In genomic region chr11:115939726-115940421, GRCh38 we compare ENCODE assay signal across 13 cellular contexts.
DNase-seq lines count a peak whose midpoint lies in the region; ATAC-seq and TF ChIP-seq lines count a peak whose summit lies in the region.
"Had no signal": no experiment of that assay in that cellular context is flagged by ENCODE, and none has a peak within 500 bp of the region (broad histone marks: within the 10 kb centered on the region; RNA-seq: fewer than 3 reads in every experiment).

No MANE protein-coding gene starts in this region.

- WGBS in aorta, 2 donors = 65 to 69% methylated on average over 7 of the region's 7 CpGs

- no peak for TF ChIP-seq CTCF in breast epithelium (IDR thresholded peaks at IDR 0.05)

- no peaks in the 10 kb centered on the region for H3K27me3 ChIP-seq in breast epithelium
- H3K27me3 ChIP-seq in aorta (ENCODE audit: control insufficient read depth in 1 of 2, insufficient read depth in 2 of 2, low read length in 1 of 2) = no peaks in the 10 kb centered on the region
- H3K27me3 ChIP-seq: SJSA1 had no signal

- H3K36me3 ChIP-seq in breast epithelium (no peaks in the 10 kb centered on the region), aorta (ENCODE audit: control insufficient read depth in 1 of 2, insufficient read depth in 2 of 2, low read length in 1 of 2) (no peaks in the 10 kb centered on the region)
- H3K36me3 ChIP-seq: SJSA1 had no signal

- H3K9me3 ChIP-seq in breast epithelium (no peaks in the 10 kb centered on the region), aorta (ENCODE audit: control insufficient read depth, low read length) (peaks cover 1% of the 10 kb centered on the region)
- H3K9me3 ChIP-seq: SJSA1 had no signal

- H3K27ac ChIP-seq in breast epithelium (no peak overlapping the region), aorta (ENCODE audit: low read depth in 1 of 2, low read length in 2 of 2) (no peak overlapping the region)
- H3K27ac ChIP-seq: SJSA1 had no signal

- DNase-seq in DMS153 treated with DMSO at 0.1 percent for 48 hours (lab: John Stamatoyannopoulos, UW; ENCODE audit: unreplicated experiment) (peak; percentile 44), NAMALWA (ENCODE audit: low spot score) (peak; percentile 72), NCI-H82 (lab: John Stamatoyannopoulos, UW) (peak; percentile 62), breast epithelium (ENCODE audit: low spot score in 2 of 2) (no peak), cerebellum (ENCODE audit: low spot score) (no peak), aorta (no peak), anterior cingulate cortex (lab: John Stamatoyannopoulos, UW) (no peak)
- DNase-seq: activated CD4-positive, alpha-beta T cell treated with anti-CD3 and anti-CD28 coated beads for 1 hour; activated effector memory CD4-positive, alpha-beta T cell treated with Interleukin-2 at 50 U/mL for 16 hours; cerebellar nuclear complex; immature natural killer cell had no signal

- TF ChIP-seq POLR2A in breast epithelium (IDR thresholded peaks at IDR 0.05) = no peak

- H3K4me1 ChIP-seq in breast epithelium (no peaks in the 10 kb centered on the region), aorta (ENCODE audit: control insufficient read depth in 1 of 2, insufficient read depth in 2 of 2, low read length in 2 of 2) (no peaks in the 10 kb centered on the region)

- H3K4me3 ChIP-seq in breast epithelium = no peak overlapping the region
- H3K4me3 ChIP-seq in aorta (ENCODE audit: low read length in 2 of 2) = no peak overlapping the region
- H3K4me3 ChIP-seq: SJSA1 had no signal

- intact Hi-C loops in breast epithelium (cut with DNase I; ENCODE audit: low total_unique reads) (no loop called here), aorta (cut with DNase I) (no loop called here)

- peak; percentile 73 for ATAC-seq in GM19463 (IDR thresholded peaks at IDR 0.05; ENCODE audit: unreplicated experiment)
- no peak for ATAC-seq in aorta (ENCODE audit: low FRiP score)

Comparison
In these comparisons a context has a peak if more than half of its experiments do, and no peak if none do; other contexts are left out.
1. DNase-seq: peak in DMS153 treated with DMSO at 0.1 percent for 48 hours (single experiment), NAMALWA (single experiment) and NCI-H82 (single experiment); none in breast epithelium (0 of 2), cerebellum (single experiment), aorta (0 of 2) and anterior cingulate cortex (0 of 58).